1 cellular context compared by ENCODE assay signal in the genomic region with DNA sequence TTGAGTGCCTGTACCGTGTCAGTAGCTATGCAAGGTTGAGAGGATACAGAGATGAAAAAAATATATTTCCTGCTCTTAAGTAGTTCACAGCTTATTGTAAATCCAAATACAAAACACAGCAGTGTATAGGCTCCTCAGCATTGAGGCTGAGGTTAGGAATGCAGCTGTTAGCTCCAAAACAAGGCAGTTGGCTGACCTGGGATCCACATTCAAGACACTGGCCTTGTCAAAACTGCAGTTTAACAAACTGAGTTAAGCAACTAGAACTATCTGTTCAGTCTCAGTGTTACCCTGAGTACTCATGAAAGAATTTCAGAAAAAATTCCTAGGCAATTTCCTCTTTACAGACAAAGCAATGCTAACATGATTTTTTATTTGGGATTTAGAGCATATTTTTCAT.
TF ChIP-seq lines count a peak whose summit lies in the region.

No MANE protein-coding gene starts in this region.

TF ChIP-seq in H1, 55 proteins besides CTCF, POLR2A, EP300 and RAD21:
- TF ChIP-seq SP4 (IDR thresholded peaks at IDR 0.05; ENCODE audit: low read length): no peak
- no peak for TF ChIP-seq SIX5 (IDR thresholded peaks at IDR 0.05; ENCODE audit: low read depth, low read length)
- TF ChIP-seq BCL11A (IDR thresholded peaks at IDR 0.05; ENCODE audit: low read depth in 2 of 2, low read length in 2 of 2): no peak
- TF ChIP-seq POU5F1 (IDR thresholded peaks at IDR 0.05; ENCODE audit: low read depth, low read length): no peak
